Comparison of ENCODE assay signal across 1 cellular context in the genomic region with DNA sequence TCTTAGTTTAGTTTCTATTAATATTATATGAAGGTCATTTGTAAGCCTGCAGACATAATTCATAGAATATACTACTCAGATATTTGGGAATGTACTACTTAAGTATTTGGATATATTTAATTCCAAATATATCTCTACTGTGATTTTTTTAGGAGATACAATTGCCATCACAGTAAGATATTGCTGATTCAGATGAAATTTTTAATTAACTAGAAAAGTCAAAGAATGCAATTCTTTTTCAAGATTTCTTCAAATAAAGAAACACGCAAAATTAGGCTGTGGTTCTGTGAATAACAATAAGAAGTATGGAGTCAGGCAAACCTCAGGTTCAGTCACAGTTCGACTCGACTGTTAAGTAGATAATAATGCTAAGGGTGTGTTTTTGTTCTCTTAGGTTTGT.
TF ChIP-seq lines count a peak whose summit lies in the region.

No MANE protein-coding gene starts in this region.

TF ChIP-seq in K562, 482 proteins besides CTCF, POLR2A, EP300 and RAD21 (continued from another document):
- TF ChIP-seq ZNF512 (tag; IDR thresholded peaks at IDR 0.05) (0 out of 2 replicates have a peak, but pooled peaks have one; percentile 5), MAFG (tag; conservative IDR thresholded peaks at IDR 0.05) (peak; percentile 43)
